Comparison of ENCODE assay signal across 22 cellular contexts in genomic region chr9:134679616-134680392, GRCh38. TPM values are rescaled to one million over a fixed set of nuclear protein-coding genes. Genes with fewer than 3 reads are reported as not detected.
DNase-seq lines count a peak whose midpoint lies in the region; ATAC-seq and TF ChIP-seq lines count a peak whose summit lies in the region.
"Had no signal": no experiment of that assay in that cellular context is flagged by ENCODE, and none has a peak within 500 bp of the region (broad histone marks: within the 10 kb centered on the region; RNA-seq: fewer than 3 reads in every experiment).

No MANE protein-coding gene starts in this region.

- no peaks in the 10 kb centered on the region for H3K27me3 ChIP-seq in left ventricle myocardium inferior (ENCODE audit: low read depth)
- no peaks in the 10 kb centered on the region for H3K27me3 ChIP-seq in osteoblast (ENCODE audit: insufficient read depth, low read length)
- no peaks in the 10 kb centered on the region for H3K27me3 ChIP-seq in vagina
- H3K27me3 ChIP-seq: MG63 had no signal

- no peaks in the 10 kb centered on the region for H3K9me2 ChIP-seq in OCI-LY7 (ENCODE audit: insufficient read depth, low read length)

- peaks cover 16% of the 10 kb centered on the region for H3K36me3 Mint-ChIP-seq in brain
- H3K36me3 Mint-ChIP-seq: CD4-positive, CD25-positive, alpha-beta regulatory T cell had no signal

- peak overlapping the region in 3 of 5 experiments; percentile 26 to 63 (median 31) for H3K27ac Mint-ChIP-seq in brain
- H3K27ac Mint-ChIP-seq: B cell; CD4-positive, CD25-positive, alpha-beta regulatory T cell had no signal

- DNase-seq in Right ventricle myocardium superior (peak; percentile 22), left ventricle myocardium inferior (no peak), osteoblast (ENCODE audit: insufficient read length, low spot score, missing footprints) (peak; percentile 71), vagina (ENCODE audit: extremely low spot score in 2 of 2) (no peak), OCI-LY7 (ENCODE audit: low spot score) (no peak), amniotic stem cell (lab: John Stamatoyannopoulos, UW) (no peak)
- DNase-seq: CD4-positive, CD25-positive, alpha-beta regulatory T cell; COR-L47; DMS 273 treated with DMSO at 0.1 percent for 48 hours; GDM1; GOT3; Kasumi-1; MG63; NCI-H1048; NCI-H1436 treated with DMSO at 0.1 percent for 48 hours; NCI-H2029; NCI-H345; NCI-H526; PC-9 had no signal

- intact Hi-C loops in Right ventricle myocardium superior (cut with DNase I), result no loop called here
- intact Hi-C loops in left ventricle myocardium inferior (cut with micrococcal nuclease), result no loop called here
- intact Hi-C loops in vagina (cut with DNase I), result no loop called here
- intact Hi-C loops in OCI-LY7 (cut with micrococcal nuclease; ENCODE audit: unreplicated experiment), result no loop called here

- peaks cover 54% of the 10 kb centered on the region for H3K4me1 Mint-ChIP-seq in brain
- H3K4me1 Mint-ChIP-seq: B cell; CD4-positive, CD25-positive, alpha-beta regulatory T cell had no signal

- H3K4me3 ChIP-seq in left ventricle myocardium inferior (no peak overlapping the region), osteoblast (ENCODE audit: insufficient read depth, low read length) (no peak overlapping the region), vagina (no peak overlapping the region), OCI-LY7 (ENCODE audit: low read depth, low read length, poor library complexity, severe bottlenecking) (no peak overlapping the region)
- H3K4me3 ChIP-seq: MG63, PC-9 had no signal

- H2AFZ ChIP-seq in osteoblast (ENCODE audit: low read length) (no peak overlapping the region), OCI-LY7 (ENCODE audit: low read length) (no peak overlapping the region)
- H2AFZ ChIP-seq: PC-9 had no signal

- H3K27ac ChIP-seq in left ventricle myocardium inferior (replicated peaks) (no peak overlapping the region), osteoblast (ENCODE audit: low read depth, low read length) (no peak overlapping the region), vagina (peak overlapping the region; percentile 50), OCI-LY7 (ENCODE audit: low read depth, low read length, poor library complexity, severe bottlenecking) (no peak overlapping the region)
- H3K27ac ChIP-seq: PC-9 had no signal

- H3K4me3 Mint-ChIP-seq in brain, result no peak overlapping the region
- H3K4me3 Mint-ChIP-seq: B cell; CD4-positive, CD25-positive, alpha-beta regulatory T cell had no signal

- peaks cover 7 to 13% (median 11%) of the 10 kb centered on the region in 5 experiments for H3K9me3 Mint-ChIP-seq in brain

- no peak for TF ChIP-seq POLR2A in vagina (IDR thresholded peaks at IDR 0.05)

- H3K79me2 ChIP-seq in osteoblast (ENCODE audit: insufficient read depth, low read length), result peaks cover 95% of the 10 kb centered on the region
- H3K79me2 ChIP-seq in OCI-LY7 (ENCODE audit: insufficient read depth, low read depth, low read length), result no peaks in the 10 kb centered on the region

- TF ChIP-seq CTCF in left ventricle myocardium inferior (IDR thresholded peaks at IDR 0.05; ENCODE audit: borderline replicate concordance) (no peak), brain (conservative IDR thresholded peaks at IDR 0.05) (no peak), osteoblast (IDR thresholded peaks at IDR 0.05; ENCODE audit: extremely low read depth, low read depth, low read length) (no peak), vagina (IDR thresholded peaks at IDR 0.05) (no peak), OCI-LY7 (conservative IDR thresholded peaks at IDR 0.05; ENCODE audit: low read length) (no peak)

- no peaks in the 10 kb centered on the region for H3K27me3 Mint-ChIP-seq in brain
- H3K27me3 Mint-ChIP-seq: B cell had no signal

- H3K4me1 ChIP-seq in left ventricle myocardium inferior, result peaks cover 42% of the 10 kb centered on the region
- H3K4me1 ChIP-seq in osteoblast (ENCODE audit: insufficient read depth, low read length), result peaks cover 13% of the 10 kb centered on the region
- peaks cover 74% of the 10 kb centered on the region for H3K4me1 ChIP-seq in vagina
- no peaks in the 10 kb centered on the region for H3K4me1 ChIP-seq in OCI-LY7 (ENCODE audit: insufficient read depth, low read length, poor library complexity, severe bottlenecking)

- CTCF ChIA-PET in OCI-LY7 (lab: Charles Lee; ENCODE audit: unreplicated experiment), result no interaction called here

- no peak for ATAC-seq in Right ventricle myocardium superior (ENCODE audit: poor library complexity)
- ATAC-seq: HCT116 had no signal

- POLR2A ChIA-PET in OCI-LY7 (lab: Charles Lee), result no interaction called here

- H3K9me3 ChIP-seq in left ventricle myocardium inferior (replicated peaks) (peaks cover 14% of the 10 kb centered on the region), osteoblast (ENCODE audit: low read depth, low read length) (no peaks in the 10 kb centered on the region), vagina (no peaks in the 10 kb centered on the region), OCI-LY7 (ENCODE audit: low read length) (no peaks in the 10 kb centered on the region)

- H3K4me2 ChIP-seq in osteoblast (ENCODE audit: insufficient read depth, low read length), result no peak overlapping the region
- H3K4me2 ChIP-seq in OCI-LY7 (ENCODE audit: low read length), result no peak overlapping the region
- H3K4me2 ChIP-seq: PC-9 had no signal

- no peaks in the 10 kb centered on the region for H3K36me3 ChIP-seq in left ventricle myocardium inferior
- H3K36me3 ChIP-seq in osteoblast (ENCODE audit: insufficient read depth, low read length), result peaks cover 8% of the 10 kb centered on the region
- H3K36me3 ChIP-seq in vagina, result no peaks in the 10 kb centered on the region
- no peaks in the 10 kb centered on the region for H3K36me3 ChIP-seq in OCI-LY7 (ENCODE audit: insufficient read depth, low read length)

- H4K20me1 ChIP-seq in osteoblast (ENCODE audit: insufficient read depth, low read length), result peaks cover 95% of the 10 kb centered on the region
- H4K20me1 ChIP-seq in OCI-LY7 (ENCODE audit: insufficient read depth, low read length), result no peaks in the 10 kb centered on the region

- BruUV-seq in OCI-LY7 (replicated peaks; lab: Mats Ljungman, UMichigan), result no TSS peak

RNA-seq across cellular contexts. Expression of gene COL5A1, which starts 38.2 kb away (rescaled TPM):
- total RNA-seq in Right ventricle myocardium superior, result 12.7 TPM
- total RNA-seq in left ventricle myocardium inferior, result 13.9 TPM
- polyA plus RNA-seq in brain (ENCODE audit: insufficient read depth, low read depth, low replicate concordance), result 1.6 TPM
- 571 and 801 TPM in 2 replicates for total RNA-seq in osteoblast
- 36.6 TPM for total RNA-seq in vagina
- 10.2 and 12.2 TPM in 2 replicates for total RNA-seq in OCI-LY7 (2014; rRNA removed; shearing (Covaris generic))
- total RNA-seq in OCI-LY7 (2022), result 15.9 and 28.6 TPM in 2 replicates
- total RNA-seq: B cell had no signal

Comparison
In these comparisons a context has a peak if more than half of its experiments do, and no peak if none do; other contexts are left out.
1. DNase-seq: peak in Right ventricle myocardium superior (single experiment) and osteoblast (single experiment); none in left ventricle myocardium inferior (single experiment), vagina (0 of 2), OCI-LY7 (single experiment) and amniotic stem cell (single experiment).
2. RNA of gene COL5A1, which starts 38.2 kb away (total RNA-seq): 571 to 801 TPM in osteoblast; 36.6 TPM in vagina (single experiment), 10.2 to 28.6 TPM in OCI-LY7, 13.9 TPM in left ventricle myocardium inferior (single experiment) and 12.7 TPM in Right ventricle myocardium superior (single experiment); every median in the first group is over 10 times any median in the second.